Comparison of ENCODE assay signal across 29 cellular contexts in the genomic region with DNA sequence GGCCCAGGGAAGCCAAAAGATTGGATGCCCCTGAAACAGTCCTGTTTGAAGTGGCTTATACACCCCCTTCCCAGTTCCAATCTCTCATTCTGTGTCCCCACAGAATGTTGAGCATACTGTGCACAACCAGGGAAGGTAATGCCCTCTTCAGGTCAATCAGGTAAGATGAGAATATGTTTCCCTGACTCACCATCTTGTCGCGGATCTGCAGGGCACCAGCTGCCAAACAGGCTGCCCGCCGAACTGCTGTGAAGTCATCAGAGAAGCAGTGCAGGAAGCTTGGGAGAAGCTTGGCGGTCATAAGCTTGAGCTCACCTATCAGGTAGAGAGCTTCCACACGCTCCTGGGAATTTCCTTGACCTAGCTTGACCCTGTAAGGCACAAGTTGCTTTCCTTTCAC. TPM values are rescaled to one million over a fixed set of nuclear protein-coding genes. Genes with fewer than 3 reads are reported as not detected.
DNase-seq lines count a peak whose midpoint lies in the region; ATAC-seq and TF ChIP-seq lines count a peak whose summit lies in the region.
"Had no signal": no experiment of that assay in that cellular context is flagged by ENCODE, and none has a peak within 500 bp of the region (broad histone marks: within the 10 kb centered on the region; RNA-seq: fewer than 3 reads in every experiment).

No MANE protein-coding gene starts in this region.

- CTCF ChIA-PET in MCF 10A (lab: Yijun Ruan, JAX), result interaction anchor here (0.5 to 2.5 kb wide), 5 partner anchors 9 to 123 kb away, joined by 3 to 26 read pairs (median 6); no protein-coding TSS in a partner anchor
- CTCF ChIA-PET in activated naive CD4-positive, alpha-beta T cell treated with anti-CD3 and anti-CD28 coated beads for 36 hours (lab: Charles Lee), result interaction anchor here (0.6 to 1.7 kb wide), 4 partner anchors 8 to 302 kb away, joined by 3 to 10 read pairs (median 3); no protein-coding TSS in a partner anchor

- H3K36me3 ChIP-seq in breast epithelium (no peaks in the 10 kb centered on the region), tibial nerve (peaks cover 0 to 77% (median 0%) of the 10 kb centered on the region in 3 donors)

- H3K9me3 ChIP-seq in breast epithelium, result no peaks in the 10 kb centered on the region
- no peaks in the 10 kb centered on the region for H3K9me3 ChIP-seq in tibial nerve
- H3K9me3 ChIP-seq: ascending aorta, HAP-1, right atrium auricular region, stomach had no signal

- no peak for TF ChIP-seq EP300 in tibial nerve (IDR thresholded peaks at IDR 0.05)

- TF ChIP-seq CTCF in MCF 10A (IDR thresholded peaks at IDR 0.05; ENCODE audit: unreplicated experiment), result no peak
- TF ChIP-seq CTCF in breast epithelium (IDR thresholded peaks at IDR 0.05), result no peak
- TF ChIP-seq CTCF in tibial nerve (IDR thresholded peaks at IDR 0.05), result no peak

- 85 to 96% methylated on average over 5 to 6 of the region's 6 CpGs for WGBS in tibial nerve, 2 donors

- H3K27me3 ChIP-seq in breast epithelium (no peaks in the 10 kb centered on the region), tibial nerve (no peaks in the 10 kb centered on the region)
- H3K27me3 ChIP-seq: ascending aorta, dorsolateral prefrontal cortex, right atrium auricular region, stomach had no signal

- ATAC-seq in HG03039 (IDR thresholded peaks at IDR 0.05; ENCODE audit: unreplicated experiment), result no peak
- ATAC-seq: activated CD8-positive, alpha-beta memory T cell treated with anti-CD3 and anti-CD28 coated beads, Interleukin-2, amount 10 ng/mL, durations not matched to agents 7 days and 5 days; left lobe of liver; naive thymus-derived CD8-positive, alpha-beta T cell had no signal

- BruUV-seq in MCF 10A (replicated peaks; lab: Mats Ljungman, UMichigan), result no TSS peak

- peaks cover 15% of the 10 kb centered on the region for H3K36me3 Mint-ChIP-seq in MCF 10A (ENCODE audit: insufficient read depth, unreplicated experiment)
- H3K36me3 Mint-ChIP-seq in activated naive CD4-positive, alpha-beta T cell treated with anti-CD3 and anti-CD28 coated beads for 36 hours (ENCODE audit: low read depth), result peaks cover 20% of the 10 kb centered on the region

- H3K27ac ChIP-seq in breast epithelium, result no peak overlapping the region
- no peak overlapping the region for H3K27ac ChIP-seq in tibial nerve
- H3K27ac ChIP-seq: ascending aorta, dorsolateral prefrontal cortex, right atrium auricular region, stomach had no signal

- POLR2A ChIA-PET in MCF 10A (lab: Yijun Ruan, JAX), result interaction anchor here (1.1 to 1.5 kb wide), 2 partner anchors 42 to 69 kb away, joined by 3 to 8 read pairs; a partner anchor contains a TSS

- no peak for TF ChIP-seq POLR2A in breast epithelium (IDR thresholded peaks at IDR 0.05)
- TF ChIP-seq POLR2A in tibial nerve (IDR thresholded peaks at IDR 0.05), result no peak

- no peaks in the 10 kb centered on the region for H3K9me3 Mint-ChIP-seq in MCF 10A (ENCODE audit: unreplicated experiment)
- no peaks in the 10 kb centered on the region for H3K9me3 Mint-ChIP-seq in activated naive CD4-positive, alpha-beta T cell treated with anti-CD3 and anti-CD28 coated beads for 36 hours
- H3K9me3 Mint-ChIP-seq: activated CD4-positive, alpha-beta T cell treated with anti-CD3 and anti-CD28 coated beads, Interleukin-2, amount 10 ng/mL, durations not matched to agents 7 days and 5 days; activated naive CD4-positive, alpha-beta T cell treated with anti-CD3 and anti-CD28 coated beads, Interleukin-2, amount 50 U/mL, for 24 hours; activated T-helper 1 cell treated with anti-CD3 and anti-CD28 coated beads, Interleukin-12 subunit alpha, Interleukin-12 subunit beta, Interleukin-2, Interleukin-4 antibody, amounts not matched to agents 30 ng/mL and 10 ng/mL and 1 ng/mL, durations not matched to agents 14 hours and 24 hours and 36 hours; naive thymus-derived CD8-positive, alpha-beta T cell; type B pancreatic cell had no signal

- H3K4me3 Mint-ChIP-seq in MCF 10A (ENCODE audit: unreplicated experiment), result no peak overlapping the region
- no peak overlapping the region for H3K4me3 Mint-ChIP-seq in activated naive CD4-positive, alpha-beta T cell treated with anti-CD3 and anti-CD28 coated beads for 36 hours
- H3K4me3 Mint-ChIP-seq: activated CD4-positive, alpha-beta T cell treated with anti-CD3 and anti-CD28 coated beads, Interleukin-2, amount 10 ng/mL, durations not matched to agents 7 days and 5 days; activated CD8-positive, alpha-beta memory T cell treated with anti-CD3 and anti-CD28 coated beads, Interleukin-2, amount 10 ng/mL, durations not matched to agents 7 days and 5 days; activated naive CD4-positive, alpha-beta T cell treated with anti-CD3 and anti-CD28 coated beads, Interleukin-2, amount 50 U/mL, for 24 hours; activated T-helper 1 cell treated with anti-CD3 and anti-CD28 coated beads, Interleukin-12 subunit alpha, Interleukin-12 subunit beta, Interleukin-2, Interleukin-4 antibody, amounts not matched to agents 30 ng/mL and 10 ng/mL and 1 ng/mL, durations not matched to agents 14 hours and 24 hours and 36 hours; naive thymus-derived CD8-positive, alpha-beta T cell; type B pancreatic cell had no signal

- no peaks in the 10 kb centered on the region for H3K27me3 Mint-ChIP-seq in MCF 10A (ENCODE audit: insufficient read depth, unreplicated experiment)
- no peaks in the 10 kb centered on the region for H3K27me3 Mint-ChIP-seq in activated naive CD4-positive, alpha-beta T cell treated with anti-CD3 and anti-CD28 coated beads for 36 hours (ENCODE audit: low read depth)
- H3K27me3 Mint-ChIP-seq: activated CD4-positive, alpha-beta T cell treated with anti-CD3 and anti-CD28 coated beads, Interleukin-2, amount 10 ng/mL, durations not matched to agents 7 days and 5 days; activated CD8-positive, alpha-beta memory T cell treated with anti-CD3 and anti-CD28 coated beads, Interleukin-2, amount 10 ng/mL, durations not matched to agents 7 days and 5 days; activated naive CD4-positive, alpha-beta T cell treated with anti-CD3 and anti-CD28 coated beads, Interleukin-2, amount 50 U/mL, for 24 hours; naive thymus-derived CD8-positive, alpha-beta T cell; type B pancreatic cell had no signal

- intact Hi-C loops in MCF 10A (cut with micrococcal nuclease) (no loop called here), breast epithelium (cut with DNase I; ENCODE audit: low total_unique reads) (no loop called here)
- intact Hi-C loops in activated naive CD4-positive, alpha-beta T cell treated with anti-CD3 and anti-CD28 coated beads for 36 hours (cut with micrococcal nuclease), result no loop called here

- H3K4me1 Mint-ChIP-seq in MCF 10A (ENCODE audit: insufficient read depth, unreplicated experiment), result no peaks in the 10 kb centered on the region
- peaks cover 7% of the 10 kb centered on the region for H3K4me1 Mint-ChIP-seq in activated naive CD4-positive, alpha-beta T cell treated with anti-CD3 and anti-CD28 coated beads for 36 hours (ENCODE audit: low read depth)

- peak; percentile 64 for DNase-seq in MCF 10A (ENCODE audit: unreplicated experiment)
- DNase-seq in breast epithelium (ENCODE audit: low spot score in 2 of 2), result no peak
- DNase-seq in NCI-H69 (lab: John Stamatoyannopoulos, UW), result peak; percentile 46
- peak; percentile 13 to 59 for DNase-seq in T47D (ENCODE audit: low read depth in 1 of 2, low spot score in 1 of 2)
- DNase-seq in tibial nerve (ENCODE audit: low spot score in 2 of 2), result no peak
- DNase-seq in activated naive CD4-positive, alpha-beta T cell treated with anti-CD3 and anti-CD28 coated beads for 36 hours, result no peak
- no peak for DNase-seq in stimulated activated CD4-positive, alpha-beta T cell treated with anti-CD3 and anti-CD28 coated beads, Interleukin-15, amount 100 ng/mL, for 24 hours
- DNase-seq: activated CD4-positive, alpha-beta T cell treated with anti-CD3 and anti-CD28 coated beads, Interleukin-2, amount 10 ng/mL, durations not matched to agents 7 days and 5 days; activated CD8-positive, alpha-beta memory T cell treated with anti-CD3 and anti-CD28 coated beads, Interleukin-2, amount 10 ng/mL, durations not matched to agents 7 days and 5 days; COR-L47; dorsolateral prefrontal cortex; EL; Kasumi-1; naive thymus-derived CD8-positive, alpha-beta T cell; NCI-H1048; NCI-H1930; SHP77 treated with DMSO at 0.1 percent for 48 hours; stomach had no signal

- in situ Hi-C loops in T47D (cut with HindIII; ENCODE audit: low pct_unique_long_range_greater_than_20kb, low sequenced_read_pairs), result no loop called here

- no peaks in the 10 kb centered on the region for H3K4me1 ChIP-seq in breast epithelium
- H3K4me1 ChIP-seq in tibial nerve, result no peaks in the 10 kb centered on the region
- H3K4me1 ChIP-seq: ascending aorta, HAP-1, right atrium auricular region, stomach had no signal

- H3K27ac Mint-ChIP-seq in MCF 10A (ENCODE audit: low read depth, unreplicated experiment), result no peak overlapping the region
- H3K27ac Mint-ChIP-seq in activated naive CD4-positive, alpha-beta T cell treated with anti-CD3 and anti-CD28 coated beads for 36 hours, result no peak overlapping the region
- H3K27ac Mint-ChIP-seq: activated CD4-positive, alpha-beta T cell treated with anti-CD3 and anti-CD28 coated beads, Interleukin-2, amount 10 ng/mL, durations not matched to agents 7 days and 5 days; activated CD8-positive, alpha-beta memory T cell treated with anti-CD3 and anti-CD28 coated beads, Interleukin-2, amount 10 ng/mL, durations not matched to agents 7 days and 5 days; activated naive CD4-positive, alpha-beta T cell treated with anti-CD3 and anti-CD28 coated beads, Interleukin-2, amount 50 U/mL, for 24 hours; activated T-helper 1 cell treated with anti-CD3 and anti-CD28 coated beads, Interleukin-12 subunit alpha, Interleukin-12 subunit beta, Interleukin-2, Interleukin-4 antibody, amounts not matched to agents 30 ng/mL and 10 ng/mL and 1 ng/mL, durations not matched to agents 14 hours and 24 hours and 36 hours; type B pancreatic cell had no signal

- H3K4me3 ChIP-seq in breast epithelium (no peak overlapping the region), tibial nerve (no peak overlapping the region)
- H3K4me3 ChIP-seq: ascending aorta, dorsolateral prefrontal cortex, HAP-1, right atrium auricular region, stomach had no signal

RNA-seq across cellular contexts. Expression of a gene that starts 9.6 kb away (rescaled TPM):
- total RNA-seq in MCF 10A (2022), result 12.3 and 12.4 TPM in 2 replicates
- 10 to 100 TPM; 10.9 to 20.5 (median 18.0) TPM for total RNA-seq in breast epithelium
- 10 to 100 TPM; 25.5 to 28.6 (median 26.8) TPM for total RNA-seq in tibial nerve
- total RNA-seq in activated naive CD4-positive, alpha-beta T cell treated with anti-CD3 and anti-CD28 coated beads for 36 hours, result 1 to 10 TPM; 8.1 to 8.9 TPM

RNA-seq across cellular contexts. Expression of a gene that starts 36.6 kb away (rescaled TPM):
- 2.1 and 2.8 TPM in 2 replicates for total RNA-seq in MCF 10A (2022)
- 10 to 100 TPM in 2 of 3 donors, 1 to 10 TPM in 1; 3.7 to 10.9 (median 10.5) TPM for total RNA-seq in breast epithelium
- 10 to 100 TPM in 1 of 4 donors, 1 to 10 TPM in 3; 5.7 to 28.2 (median 8.5) TPM for total RNA-seq in tibial nerve
- under 1 TPM; 0.72 to 0.79 TPM for total RNA-seq in activated naive CD4-positive, alpha-beta T cell treated with anti-CD3 and anti-CD28 coated beads for 36 hours

RNA-seq across cellular contexts. Expression of a gene that starts 42.0 kb away (rescaled TPM):
- total RNA-seq in MCF 10A (2022), result 81.5 and 88.5 TPM in 2 replicates
- total RNA-seq in breast epithelium, result 10 to 100 TPM; 49.6 to 84.0 (median 61.6) TPM
- total RNA-seq in tibial nerve, result 10 to 100 TPM; 50.7 to 81.9 (median 60.2) TPM
- 10 to 100 TPM; 24.2 to 26.4 TPM for total RNA-seq in activated naive CD4-positive, alpha-beta T cell treated with anti-CD3 and anti-CD28 coated beads for 36 hours

RNA-seq across cellular contexts. Expression of a gene that starts 58.4 kb away (rescaled TPM):
- total RNA-seq in MCF 10A (2022), result 0.37 and 1.8 TPM in 2 replicates
- total RNA-seq in breast epithelium, result under 1 TPM; 0.59 to 0.98 (median 0.64) TPM
- total RNA-seq in tibial nerve, result 1 to 10 TPM in 2 of 4 donors, under 1 TPM in 2; 0.21 to 2.9 (median 1.2) TPM
- total RNA-seq in activated naive CD4-positive, alpha-beta T cell treated with anti-CD3 and anti-CD28 coated beads for 36 hours, result not detected
- total RNA-seq: activated CD4-positive, alpha-beta T cell treated with anti-CD3 and anti-CD28 coated beads, Interleukin-2, amount 10 ng/mL, durations not matched to agents 7 days and 5 days; activated CD8-positive, alpha-beta memory T cell treated with anti-CD3 and anti-CD28 coated beads, Interleukin-2, amount 10 ng/mL, durations not matched to agents 7 days and 5 days; ascending aorta; endothelial cell of umbilical vein; naive thymus-derived CD8-positive, alpha-beta T cell; NCI-H460; T-helper 1 cell treated with Interleukin-12 subunit alpha and Interleukin-12 subunit beta and Interleukin-4 antibody, amounts not matched to agents 30 ng/mL and 1 ng/mL, for 36 hours had no signal

Comparison
In these comparisons a context has a peak if more than half of its experiments do, and no peak if none do; other contexts are left out.
1. DNase-seq: peak in MCF 10A (single experiment), NCI-H69 (single experiment) and T47D (2 of 2); none in breast epithelium (0 of 2), tibial nerve (0 of 2), activated naive CD4-positive, alpha-beta T cell treated with anti-CD3 and anti-CD28 coated beads for 36 hours (single experiment) and stimulated activated CD4-positive, alpha-beta T cell treated with anti-CD3 and anti-CD28 coated beads, Interleukin-15, amount 100 ng/mL, for 24 hours (single experiment).